8 cellular contexts compared by ENCODE assay signal in genomic region chr12:54549774-54550451, GRCh38. TPM values are rescaled to one million over a fixed set of nuclear protein-coding genes. Genes with fewer than 3 reads are reported as not detected.
A peak's percentile ranks its signal among the peaks of the same experiment; 100 is the strongest.
DNase-seq lines count a peak whose midpoint lies in the region; ATAC-seq and TF ChIP-seq lines count a peak whose summit lies in the region.

No MANE protein-coding gene starts in this region.

- H3K4me1 ChIP-seq in mesendoderm (ENCODE audit: control insufficient read depth, low read depth, low read length), result peaks cover 10% of the 10 kb centered on the region
- peaks cover 16% of the 10 kb centered on the region for H3K4me1 ChIP-seq in stomach smooth muscle (ENCODE audit: control insufficient read depth, insufficient read depth, low read length)

- peak overlapping the region; percentile 88 for H3K4me2 ChIP-seq in mesendoderm (ENCODE audit: low read length)

- peaks cover 16% of the 10 kb centered on the region for H3K27me3 ChIP-seq in mesendoderm (ENCODE audit: insufficient read depth, low read length, poor library complexity)
- H3K27me3 ChIP-seq in stomach smooth muscle (ENCODE audit: control insufficient read depth in 1 of 2, insufficient read depth in 2 of 2, low read length in 2 of 2), result peaks cover 0 to 9% of the 10 kb centered on the region in 2 donors

- no peak overlapping the region for H2BK15ac ChIP-seq in mesendoderm (replicated peaks; ENCODE audit: low read depth)

- H3K9ac ChIP-seq in mesendoderm (ENCODE audit: low read length) (peak overlapping the region; percentile 58), stomach smooth muscle (ENCODE audit: low read length in 2 of 2) (peak overlapping the region in 1 of 2 donors; percentile 29)

- no peak overlapping the region for H3K4ac ChIP-seq in mesendoderm (ENCODE audit: low read depth, low read length)

- WGBS in mesendoderm (ENCODE audit: extremely low coverage, insufficient coverage, low lambda C conversion rate), result no CpG with 5 or more reads among the region's 22 CpGs

- no peak overlapping the region for H2BK5ac ChIP-seq in mesendoderm (ENCODE audit: low read length)

- H3K27ac ChIP-seq in mesendoderm (ENCODE audit: low read depth, low read length), result no peak overlapping the region
- no peak overlapping the region for H3K27ac ChIP-seq in stomach smooth muscle (ENCODE audit: low read length)

- peak; percentile 18 for ATAC-seq in GM19463 (IDR thresholded peaks at IDR 0.05; ENCODE audit: unreplicated experiment)
- ATAC-seq in HG02981 (IDR thresholded peaks at IDR 0.05; ENCODE audit: unreplicated experiment), result no peak

- DNase-seq in RKO (ENCODE audit: low spot score) (peak; percentile 15), cardiac fibroblast (ENCODE audit: low read depth in 2 of 2) (no peak), mesendoderm (peak; percentile 37), OCI-M1 (lab: John Stamatoyannopoulos, UW) (no peak), occipital lobe (lab: John Stamatoyannopoulos, UW) (no peak)

- H3K79me2 ChIP-seq in mesendoderm (ENCODE audit: control insufficient read depth, insufficient read depth, low read length), result no peaks in the 10 kb centered on the region

- peak overlapping the region; percentile 0 to 35 for H3K4me3 ChIP-seq in cardiac fibroblast (replicated peaks in 1 of 2; ENCODE audit: low read depth in 2 of 2, low read length in 2 of 2)
- peak overlapping the region; percentile 20 for H3K4me3 ChIP-seq in mesendoderm (ENCODE audit: low read length)
- peak overlapping the region; percentile 62 to 74 for H3K4me3 ChIP-seq in stomach smooth muscle (ENCODE audit: low read length in 2 of 2)

- H3K18ac ChIP-seq in mesendoderm (ENCODE audit: low read length), result no peak overlapping the region

- TF ChIP-seq CTCF in cardiac fibroblast (IDR thresholded peaks at IDR 0.05; ENCODE audit: low read depth, low read length), result no peak

- H3K23ac ChIP-seq in mesendoderm (ENCODE audit: low read length), result no peak overlapping the region

- no peaks in the 10 kb centered on the region for H3K9me3 ChIP-seq in stomach smooth muscle (ENCODE audit: control insufficient read depth in 2 of 2, low read length in 2 of 2)

- H3K79me1 ChIP-seq in mesendoderm (ENCODE audit: low read length), result no peaks in the 10 kb centered on the region

- H3K56ac ChIP-seq in mesendoderm (ENCODE audit: low read length), result peak overlapping the region; percentile 74

- H2AK5ac ChIP-seq in mesendoderm (ENCODE audit: low read length), result no peak overlapping the region

- no peak overlapping the region for H4K5ac ChIP-seq in mesendoderm (ENCODE audit: low read length)

- H2BK120ac ChIP-seq in mesendoderm (ENCODE audit: low read depth, low read length), result no peak overlapping the region

- H4K8ac ChIP-seq in mesendoderm (ENCODE audit: low read depth, low read length), result no peak overlapping the region

- H3K36me3 ChIP-seq in mesendoderm (ENCODE audit: control insufficient read depth, insufficient read depth, low read length) (no peaks in the 10 kb centered on the region), stomach smooth muscle (ENCODE audit: control insufficient read depth in 2 of 2, insufficient read depth in 2 of 2, low read length in 2 of 2) (no peaks in the 10 kb centered on the region)

RNA-seq across cellular contexts. Expression of gene PDE1B, which starts 0.5 kb away (rescaled TPM):
- 3.9 TPM for polyA plus RNA-seq in mesendoderm (2013, experiment 1 of 2)
- polyA plus RNA-seq in mesendoderm (2013, experiment 2 of 2), result 4.4 TPM
- total RNA-seq in occipital lobe, result 6.6 TPM

RNA-seq across cellular contexts. Expression of gene PPP1R1A, which starts 38.5 kb away (rescaled TPM):
- 22.2 TPM for polyA plus RNA-seq in mesendoderm (2013, experiment 1 of 2)
- 22.7 TPM for polyA plus RNA-seq in mesendoderm (2013, experiment 2 of 2)
- 6.7 TPM for total RNA-seq in occipital lobe

RNA-seq across cellular contexts. Expression of gene NCKAP1L, which starts 52.4 kb away (rescaled TPM):
- 0.06 TPM for polyA plus RNA-seq in mesendoderm (2013, experiment 1 of 2)
- 0.04 TPM for polyA plus RNA-seq in mesendoderm (2013, experiment 2 of 2)
- total RNA-seq in occipital lobe, result 8.1 TPM

Comparison
In these comparisons a context has a peak if more than half of its experiments do, and no peak if none do; other contexts are left out.
1. DNase-seq: peak in RKO (single experiment) and mesendoderm (single experiment); none in cardiac fibroblast (0 of 2), OCI-M1 (single experiment) and occipital lobe (single experiment).
2. H3K4me3 ChIP-seq: peak in every context shown above with its lines; median percentile 68 in stomach smooth muscle; 20 in mesendoderm; 18 in cardiac fibroblast.